ENCODE assay signal across 8 cellular contexts in the genomic region with DNA sequence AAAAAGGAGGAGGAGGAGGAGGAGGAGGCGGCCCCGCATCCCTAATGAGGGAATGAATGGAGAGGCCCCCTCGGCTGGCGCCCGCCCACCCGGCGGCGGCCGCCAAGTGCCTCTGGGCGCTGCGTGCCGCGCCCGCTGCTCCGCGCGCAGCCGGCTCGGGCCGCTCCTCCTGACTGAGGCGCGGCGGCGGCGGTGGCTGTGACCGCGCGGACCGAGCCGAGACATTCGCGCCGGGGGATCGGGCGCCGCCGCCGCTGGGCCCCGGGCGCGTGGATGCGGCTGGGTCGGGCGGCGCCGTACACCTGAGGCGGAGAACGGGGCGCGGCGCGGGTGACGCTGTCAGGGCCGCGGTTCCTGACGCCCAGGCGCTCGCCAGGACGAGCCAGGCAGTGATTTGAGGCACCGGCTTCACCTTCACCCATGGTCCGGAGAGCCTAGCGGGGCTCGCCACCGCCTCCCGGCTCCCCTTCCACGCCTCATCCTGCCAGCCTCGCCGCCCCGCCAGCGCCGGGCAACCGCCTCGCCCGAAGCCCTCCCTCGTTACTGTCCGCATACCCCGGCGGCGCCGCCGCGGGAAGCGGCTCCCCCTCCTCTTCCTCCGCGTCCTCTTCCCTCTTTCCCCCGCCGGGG. TPM values are rescaled to one million over a fixed set of nuclear protein-coding genes. Genes with fewer than 3 reads are reported as not detected.
DNase-seq lines count a peak whose midpoint lies in the region; ATAC-seq and TF ChIP-seq lines count a peak whose summit lies in the region.

Gene MARK1 (plus strand): TSS at position 88 of the 630 bp plus-strand sequence. CDS start 687 bp downstream, outside the sequence.

- peaks cover 5% of the 10 kb centered on the region; the same call in 1 of the 2 replicates for H3K27me3 ChIP-seq in GM23338 (ENCODE audit: insufficient read depth)

- ATAC-seq in GM23338, result peak; percentile 75
- peak; percentile 66 to 68 for ATAC-seq in naive B cell (ENCODE audit: low read depth in 2 of 2)

- H3K4me1 Mint-ChIP-seq in GM23338 (peaks cover 33% of the 10 kb centered on the region), naive B cell (peaks cover 14 to 18% (median 16%) of the 10 kb centered on the region in 3 donors)
- peaks cover 11% of the 10 kb centered on the region for H3K4me1 Mint-ChIP-seq in activated CD4-positive, alpha-beta memory T cell treated with anti-CD3 and anti-CD28 coated beads, Interleukin-2, amount 10 ng/mL, durations not matched to agents 7 days and 5 days

- peak; percentile 61 for DNase-seq in NCI-H2107 (lab: John Stamatoyannopoulos, UW)
- DNase-seq in NCI-H2107 treated with DMSO at 0.1 percent for 48 hours (lab: John Stamatoyannopoulos, UW; ENCODE audit: unreplicated experiment), result no peak
- DNase-seq in GM23338 (ENCODE audit: low spot score), result peak; percentile 79
- DNase-seq in NCI-H1092 treated with DMSO at 0.1 percent for 48 hours (lab: John Stamatoyannopoulos, UW), result peak; percentile 89
- DNase-seq in activated CD4-positive, alpha-beta memory T cell treated with anti-CD3 and anti-CD28 coated beads, Interleukin-2, amount 10 ng/mL, durations not matched to agents 7 days and 5 days, result no peak
- peak; percentile 1 for DNase-seq in fibroblast of the aortic adventitia (ENCODE audit: low read depth)
- no peak for DNase-seq in naive B cell
- DNase-seq in activated effector memory CD4-positive, alpha-beta T cell treated with anti-CD3 and anti-CD28 coated beads, Interleukin-2, amount 50 U/mL, for 16 hours, result no peak

- peak within 1 kb of the TSS; percentile 53; the same call in 1 of the 2 replicates for H3K27ac ChIP-seq in GM23338 (ENCODE audit: low read depth)

- H3K9me2 ChIP-seq in GM23338 (ENCODE audit: insufficient read depth), result no peaks in the 10 kb centered on the region

- H3K79me2 ChIP-seq in GM23338 (replicated peaks; ENCODE audit: insufficient read depth), result peaks cover 44% of the 10 kb centered on the region

- H3K36me3 ChIP-seq in GM23338 (ENCODE audit: insufficient read depth), result no peaks in the 10 kb centered on the region

- H3K9me3 Mint-ChIP-seq in GM23338, result no peaks in the 10 kb centered on the region; the same call in 2 of the 3 replicates
- no peaks in the 10 kb centered on the region for H3K9me3 Mint-ChIP-seq in activated CD4-positive, alpha-beta memory T cell treated with anti-CD3 and anti-CD28 coated beads, Interleukin-2, amount 10 ng/mL, durations not matched to agents 7 days and 5 days
- peaks cover 0 to 15% (median 2%) of the 10 kb centered on the region in 7 donors for H3K9me3 Mint-ChIP-seq in naive B cell

- peak within 1 kb of the TSS; percentile 88 for H3K4me2 ChIP-seq in GM23338

- POLR2A ChIA-PET in activated CD4-positive, alpha-beta memory T cell treated with anti-CD3 and anti-CD28 coated beads, Interleukin-2, amount 10 ng/mL, durations not matched to agents 7 days and 5 days (lab: Charles Lee), result no interaction called here

- TF ChIP-seq CTCF in GM23338 (conservative IDR thresholded peaks at IDR 0.05; ENCODE audit: low read depth in 2 of 2) (no peak), fibroblast of the aortic adventitia (IDR thresholded peaks at IDR 0.05; ENCODE audit: insufficient read depth, low read length) (no peak)

- CTCF ChIA-PET in activated CD4-positive, alpha-beta memory T cell treated with anti-CD3 and anti-CD28 coated beads, Interleukin-2, amount 10 ng/mL, durations not matched to agents 7 days and 5 days (lab: Charles Lee), result no interaction called here

- no peaks in the 10 kb centered on the region for H3F3A ChIP-seq in GM23338 (replicated peaks; ENCODE audit: low read depth)

- peak within 1 kb of the TSS; percentile 91 for H2AFZ ChIP-seq in GM23338

- peaks cover 21% of the 10 kb centered on the region for H3K4me1 ChIP-seq in GM23338 (ENCODE audit: insufficient read depth)

- H3K27ac Mint-ChIP-seq in GM23338, result peak within 1 kb of the TSS; percentile 91
- H3K27ac Mint-ChIP-seq in activated CD4-positive, alpha-beta memory T cell treated with anti-CD3 and anti-CD28 coated beads, Interleukin-2, amount 10 ng/mL, durations not matched to agents 7 days and 5 days, result no peak within 1 kb of the TSS
- peak within 1 kb of the TSS in 4 of 6 donors; percentile 8 to 88 (median 30) for H3K27ac Mint-ChIP-seq in naive B cell

- H3K27me3 Mint-ChIP-seq in GM23338 (ENCODE audit: insufficient read depth, low read depth, poor library complexity) (peaks cover 5% of the 10 kb centered on the region), naive B cell (peaks cover 64 to 69% (median 66%) of the 10 kb centered on the region in 3 donors)
- peaks cover 62% of the 10 kb centered on the region for H3K27me3 Mint-ChIP-seq in activated CD4-positive, alpha-beta memory T cell treated with anti-CD3 and anti-CD28 coated beads, Interleukin-2, amount 10 ng/mL, durations not matched to agents 7 days and 5 days

- H3K4me3 Mint-ChIP-seq in GM23338 (peak within 1 kb of the TSS; percentile 95), naive B cell (peak within 1 kb of the TSS; percentile 76 to 92 (median 87))
- H3K4me3 Mint-ChIP-seq in activated CD4-positive, alpha-beta memory T cell treated with anti-CD3 and anti-CD28 coated beads, Interleukin-2, amount 10 ng/mL, durations not matched to agents 7 days and 5 days, result peak within 1 kb of the TSS; percentile 67

- H3K36me3 Mint-ChIP-seq in GM23338 (ENCODE audit: low read depth), result peaks cover 4% of the 10 kb centered on the region; the same call in 1 of the 3 replicates
- H3K36me3 Mint-ChIP-seq in activated CD4-positive, alpha-beta memory T cell treated with anti-CD3 and anti-CD28 coated beads, Interleukin-2, amount 10 ng/mL, durations not matched to agents 7 days and 5 days (ENCODE audit: low read depth), result no peaks in the 10 kb centered on the region
- H3K36me3 Mint-ChIP-seq in naive B cell, result peaks cover 0 to 9% of the 10 kb centered on the region in 2 donors

- H4K20me1 ChIP-seq in GM23338 (replicated peaks; ENCODE audit: insufficient read depth), result 0 out of 2 replicates have a peak, but pooled peaks cover 7% of the 10 kb centered on the region

- peak within 1 kb of the TSS; percentile 84 for H3K4me3 ChIP-seq in GM23338
- peak within 1 kb of the TSS; percentile 63 for H3K4me3 ChIP-seq in fibroblast of the aortic adventitia (ENCODE audit: low read depth, low read length)

RNA-seq across cellular contexts. Expression of gene MARK1, which starts in this region (rescaled TPM):
- total RNA-seq in GM23338 (2014; rRNA removed; shearing (Covaris generic)), result 13.6 and 13.9 TPM in 2 replicates
- polyA plus RNA-seq in GM23338 (2016; fragmentation: Nextera tagmentation; extraction: Ambion mirVana) (9.7 and 11.1 TPM in 2 replicates), naive B cell (ENCODE audit: low read depth in 6 of 6) (under 1 TPM in 2 of 6 donors, not detected in 4; 0.09 to 0.10 TPM)
- not detected for total RNA-seq in activated CD4-positive, alpha-beta memory T cell treated with anti-CD3 and anti-CD28 coated beads, Interleukin-2, amount 10 ng/mL, durations not matched to agents 7 days and 5 days
- total RNA-seq in fibroblast of the aortic adventitia (ENCODE audit: low replicate concordance), result 0.45 and 1.3 TPM in 2 replicates

Comparison
In these comparisons a context has a peak if more than half of its experiments do, and no peak if none do; other contexts are left out.
1. DNase-seq: peak in NCI-H2107 (single experiment), GM23338 (single experiment), NCI-H1092 treated with DMSO at 0.1 percent for 48 hours (single experiment) and fibroblast of the aortic adventitia (single experiment); none in NCI-H2107 treated with DMSO at 0.1 percent for 48 hours (single experiment), activated CD4-positive, alpha-beta memory T cell treated with anti-CD3 and anti-CD28 coated beads, Interleukin-2, amount 10 ng/mL, durations not matched to agents 7 days and 5 days (single experiment), naive B cell (single experiment) and activated effector memory CD4-positive, alpha-beta T cell treated with anti-CD3 and anti-CD28 coated beads, Interleukin-2, amount 50 U/mL, for 16 hours (single experiment).
2. Peak in ATAC-seq in naive B cell; RNA of the gene not detected or under 1 TPM.
3. Peak in every context shown above with its lines, with median percentiles within 50 percentile points of each other: H3K4me3 Mint-ChIP-seq.